In the genomic region with DNA sequence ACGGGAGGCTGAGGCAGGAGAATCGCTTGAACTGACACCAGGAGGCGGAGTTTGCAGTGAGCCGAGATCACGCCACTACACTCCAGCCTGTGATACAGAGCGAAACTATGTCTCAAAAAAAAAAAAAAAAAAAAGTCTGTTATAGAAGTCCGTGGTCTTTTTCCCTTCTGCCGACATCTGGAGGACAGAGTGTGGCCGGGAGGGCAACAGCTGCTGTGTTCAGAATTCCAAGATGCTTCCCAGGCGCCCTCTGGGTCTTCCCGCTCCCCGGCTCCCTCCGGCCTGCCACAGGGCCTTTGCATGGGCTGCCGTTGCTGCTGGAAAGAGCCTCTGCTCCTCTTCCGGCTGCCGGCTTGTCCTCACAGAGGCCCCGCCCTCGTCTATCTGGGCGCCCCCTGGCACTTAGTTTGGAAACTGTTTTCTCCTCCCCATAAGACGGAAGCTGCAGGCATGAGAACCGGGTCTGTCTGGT, we compare ENCODE assay signal across 9 cellular contexts. TPM values are rescaled to one million over a fixed set of nuclear protein-coding genes. Genes with fewer than 3 reads are reported as not detected.
DNase-seq lines count a peak whose midpoint lies in the region; ATAC-seq and TF ChIP-seq lines count a peak whose summit lies in the region.
"Had no signal": no experiment of that assay in that cellular context is flagged by ENCODE, and none has a peak within 500 bp of the region (broad histone marks: within the 10 kb centered on the region; RNA-seq: fewer than 3 reads in every experiment).

No MANE protein-coding gene starts in this region.

- H3K36me3 ChIP-seq in MM.1S (replicated peaks; ENCODE audit: insufficient read depth, low read length), result no peaks in the 10 kb centered on the region
- no peaks in the 10 kb centered on the region for H3K36me3 ChIP-seq in rectal smooth muscle tissue (ENCODE audit: control insufficient read depth, insufficient read depth, low read length)

- H3K4me3 ChIP-seq in MM.1S (ENCODE audit: low read length) (no peak overlapping the region), rectal smooth muscle tissue (ENCODE audit: low read length) (no peak overlapping the region)

- peak; percentile 71 for DNase-seq in ELF-1 (ENCODE audit: low read depth, low spot score)
- peak; percentile 19 for DNase-seq in MM.1S
- peak; percentile 73 for DNase-seq in activated effector memory CD4-positive, alpha-beta T cell treated with anti-CD3 and anti-CD28 coated beads, Interleukin-2, amount 50 U/mL, for 16 hours
- no peak for DNase-seq in cerebellum (ENCODE audit: low spot score)
- no peak for DNase-seq in C1 segment of cervical spinal cord (lab: John Stamatoyannopoulos, UW)
- no peak for DNase-seq in posterior cingulate gyrus
- DNase-seq: NCI-H226 had no signal

- H3K9ac ChIP-seq in MM.1S (ENCODE audit: low read length), result no peak overlapping the region
- no peak overlapping the region for H3K9ac ChIP-seq in rectal smooth muscle tissue (ENCODE audit: low read length)

- TF ChIP-seq CTCF in MM.1S (IDR thresholded peaks at IDR 0.05; ENCODE audit: low read length), result no peak

- no peaks in the 10 kb centered on the region for H3K9me3 ChIP-seq in MM.1S (replicated peaks; ENCODE audit: insufficient read depth, low read length)

- H3K79me2 ChIP-seq in MM.1S (ENCODE audit: low read length), result no peaks in the 10 kb centered on the region

- H3K4me1 ChIP-seq in MM.1S (ENCODE audit: low read length), result no peaks in the 10 kb centered on the region
- H3K4me1 ChIP-seq in rectal smooth muscle tissue (ENCODE audit: control insufficient read depth, insufficient read depth, low read length), result peaks cover 14% of the 10 kb centered on the region

- H4K20me1 ChIP-seq in MM.1S (ENCODE audit: insufficient read depth, low read length), result no peaks in the 10 kb centered on the region

- H2AFZ ChIP-seq in MM.1S (ENCODE audit: low read length), result no peak overlapping the region

- ATAC-seq in HG02981 (IDR thresholded peaks at IDR 0.05; ENCODE audit: unreplicated experiment), result no peak

- H3K27me3 ChIP-seq in MM.1S (replicated peaks; ENCODE audit: insufficient read depth, low read length) (peaks cover 74% of the 10 kb centered on the region), rectal smooth muscle tissue (ENCODE audit: control insufficient read depth, insufficient read depth, low read length) (peaks cover 8% of the 10 kb centered on the region)

- no peaks in the 10 kb centered on the region for H3F3A ChIP-seq in MM.1S (ENCODE audit: insufficient read depth, low read length)

- H3K4me2 ChIP-seq in MM.1S (ENCODE audit: low read depth, low read length), result peak overlapping the region; percentile 15; the same call in 1 of the 2 replicates

- intact Hi-C loops in posterior cingulate gyrus (cut with DNase I), result no loop called here

- H3K9me2 ChIP-seq in MM.1S (replicated peaks; ENCODE audit: insufficient read depth, low read length), result no peaks in the 10 kb centered on the region

- H3K27ac ChIP-seq in MM.1S (ENCODE audit: low read length) (no peak overlapping the region), rectal smooth muscle tissue (ENCODE audit: low read depth, low read length) (peak overlapping the region; percentile 79)

RNA-seq across cellular contexts. Expression of a gene that starts 2.4 kb away (rescaled TPM):
- total RNA-seq in cerebellum, result 19.9 TPM

RNA-seq across cellular contexts. Expression of a gene that starts 54.5 kb away (rescaled TPM):
- total RNA-seq in cerebellum, result not detected

Comparison
In these comparisons a context has a peak if more than half of its experiments do, and no peak if none do; other contexts are left out.
1. DNase-seq: peak in ELF-1 (single experiment), MM.1S (single experiment) and activated effector memory CD4-positive, alpha-beta T cell treated with anti-CD3 and anti-CD28 coated beads, Interleukin-2, amount 50 U/mL, for 16 hours (single experiment); none in cerebellum (single experiment), C1 segment of cervical spinal cord (0 of 14) and posterior cingulate gyrus (0 of 10).